ENCODE assay signal across 16 cellular contexts in genomic region chr9:128479262-128479661, GRCh38. TPM values are rescaled to one million over a fixed set of nuclear protein-coding genes. Genes with fewer than 3 reads are reported as not detected.
A peak's percentile ranks its signal among the peaks of the same experiment; 100 is the strongest.
DNase-seq lines count a peak whose midpoint lies in the region; TF ChIP-seq lines count a peak whose summit lies in the region.
"Had no signal": no experiment of that assay in that cellular context is flagged by ENCODE, and none has a peak within 500 bp of the region (broad histone marks: within the 10 kb centered on the region; RNA-seq: fewer than 3 reads in every experiment).

No MANE protein-coding gene starts in this region.

- H3K9me3 ChIP-seq in spleen, result no peaks in the 10 kb centered on the region
- H3K9me3 ChIP-seq: BE2C had no signal

- peak overlapping the region; percentile 10 for H3K27ac Mint-ChIP-seq in activated CD4-positive, alpha-beta T cell treated with anti-CD3 and anti-CD28 coated beads, Interleukin-2, amount 10 ng/mL, durations not matched to agents 7 days and 5 days
- H3K27ac Mint-ChIP-seq in activated CD4-positive, alpha-beta T cell treated with anti-CD3 and anti-CD28 coated beads, Interleukin-2, amount 10 ng/mL, durations not matched to agents 24 days and 14 days, result no peak overlapping the region
- H3K27ac Mint-ChIP-seq in brain, result peak overlapping the region in 3 of 5 experiments; percentile 7 to 19 (median 14)

- no peak overlapping the region for H3K4me3 ChIP-seq in spleen
- H3K4me3 ChIP-seq: PC-9 had no signal

- no peak for TF ChIP-seq CTCF in brain (conservative IDR thresholded peaks at IDR 0.05)
- no peak for TF ChIP-seq CTCF in spleen (IDR thresholded peaks at IDR 0.05 in 8 of 11, conservative IDR thresholded peaks at IDR 0.05 in 3 of 11)

- intact Hi-C loops in activated CD4-positive, alpha-beta T cell treated with anti-CD3 and anti-CD28 coated beads, Interleukin-2, amount 10 ng/mL, durations not matched to agents 24 days and 14 days (cut with micrococcal nuclease), result no loop called here
- intact Hi-C loops in spleen (cut with DNase I; ENCODE audit: low total_unique reads), result no loop called here

- POLR2A ChIA-PET in activated CD4-positive, alpha-beta T cell treated with anti-CD3 and anti-CD28 coated beads, Interleukin-2, amount 10 ng/mL, durations not matched to agents 7 days and 5 days (lab: Charles Lee), result no interaction called here

- H3K27me3 ChIP-seq in spleen (replicated peaks in 1 of 7), result no peaks in the 10 kb centered on the region
- H3K27me3 ChIP-seq: BE2C had no signal

- CTCF ChIA-PET in activated CD4-positive, alpha-beta T cell treated with anti-CD3 and anti-CD28 coated beads, Interleukin-2, amount 10 ng/mL, durations not matched to agents 7 days and 5 days (lab: Charles Lee), result no interaction called here

- peaks cover 0 to 100% (median 77%) of the 10 kb centered on the region in 6 donors for H3K36me3 ChIP-seq in spleen

- no peak for TF ChIP-seq POLR2A in spleen (IDR thresholded peaks at IDR 0.05)

- no peak overlapping the region for H3K4me3 Mint-ChIP-seq in activated CD4-positive, alpha-beta T cell treated with anti-CD3 and anti-CD28 coated beads, Interleukin-2, amount 10 ng/mL, durations not matched to agents 7 days and 5 days
- no peak overlapping the region for H3K4me3 Mint-ChIP-seq in activated CD4-positive, alpha-beta T cell treated with anti-CD3 and anti-CD28 coated beads, Interleukin-2, amount 10 ng/mL, durations not matched to agents 24 days and 14 days
- H3K4me3 Mint-ChIP-seq in brain, result no peak overlapping the region
- H3K4me3 Mint-ChIP-seq: CD4-positive, CD25-positive, alpha-beta regulatory T cell had no signal

- peaks cover 42% of the 10 kb centered on the region for H3K36me3 Mint-ChIP-seq in activated CD4-positive, alpha-beta T cell treated with anti-CD3 and anti-CD28 coated beads, Interleukin-2, amount 10 ng/mL, durations not matched to agents 7 days and 5 days (ENCODE audit: low read depth)
- H3K36me3 Mint-ChIP-seq in activated CD4-positive, alpha-beta T cell treated with anti-CD3 and anti-CD28 coated beads, Interleukin-2, amount 10 ng/mL, durations not matched to agents 24 days and 14 days (ENCODE audit: low read depth), result peaks cover 50% of the 10 kb centered on the region
- H3K36me3 Mint-ChIP-seq in brain, result peaks cover 72% of the 10 kb centered on the region

- no peaks in the 10 kb centered on the region for H3K9me3 Mint-ChIP-seq in activated CD4-positive, alpha-beta T cell treated with anti-CD3 and anti-CD28 coated beads, Interleukin-2, amount 10 ng/mL, durations not matched to agents 7 days and 5 days
- H3K9me3 Mint-ChIP-seq in activated CD4-positive, alpha-beta T cell treated with anti-CD3 and anti-CD28 coated beads, Interleukin-2, amount 10 ng/mL, durations not matched to agents 24 days and 14 days, result no peaks in the 10 kb centered on the region
- no peaks in the 10 kb centered on the region for H3K9me3 Mint-ChIP-seq in brain
- H3K9me3 Mint-ChIP-seq: CD4-positive, CD25-positive, alpha-beta regulatory T cell had no signal

- H3K4me1 ChIP-seq in spleen, result no peaks in the 10 kb centered on the region
- H3K4me1 ChIP-seq: BE2C had no signal

- H3K27me3 Mint-ChIP-seq in activated CD4-positive, alpha-beta T cell treated with anti-CD3 and anti-CD28 coated beads, Interleukin-2, amount 10 ng/mL, durations not matched to agents 7 days and 5 days, result no peaks in the 10 kb centered on the region
- no peaks in the 10 kb centered on the region for H3K27me3 Mint-ChIP-seq in activated CD4-positive, alpha-beta T cell treated with anti-CD3 and anti-CD28 coated beads, Interleukin-2, amount 10 ng/mL, durations not matched to agents 24 days and 14 days
- H3K27me3 Mint-ChIP-seq in brain, result no peaks in the 10 kb centered on the region
- H3K27me3 Mint-ChIP-seq: CD4-positive, CD25-positive, alpha-beta regulatory T cell had no signal

- 92 to 100% (median 97%) methylated on average over 1 of the region's 1 CpG for WGBS in spleen, 5 donors

- no peak for DNase-seq in activated CD4-positive, alpha-beta T cell treated with anti-CD3 and anti-CD28 coated beads, Interleukin-2, amount 10 ng/mL, durations not matched to agents 7 days and 5 days
- DNase-seq in activated CD4-positive, alpha-beta T cell treated with anti-CD3 and anti-CD28 coated beads, Interleukin-2, amount 10 ng/mL, durations not matched to agents 24 days and 14 days, result no peak
- peak; percentile 70 for DNase-seq in MV-4-11 (lab: John Stamatoyannopoulos, UW)
- DNase-seq in spleen, result peak; percentile 27
- DNase-seq in SW 1271 (lab: John Stamatoyannopoulos, UW), result no peak
- no peak for DNase-seq in stimulated activated CD4-positive, alpha-beta T cell treated with anti-CD3 and anti-CD28 coated beads, Interleukin-1b, Interleukin-23, amount 100 ng/mL, for 48 hours
- DNase-seq: BE2C; CD4-positive, CD25-positive, alpha-beta regulatory T cell; DMS153; GOT3; NCI-H1694 treated with DMSO at 0.1 percent for 48 hours; NCI-H524 treated with DMSO at 0.1 percent for 48 hours; PC-9; RPMI8226; SHP77 had no signal

- H3K4me1 Mint-ChIP-seq in activated CD4-positive, alpha-beta T cell treated with anti-CD3 and anti-CD28 coated beads, Interleukin-2, amount 10 ng/mL, durations not matched to agents 7 days and 5 days, result no peaks in the 10 kb centered on the region
- no peaks in the 10 kb centered on the region for H3K4me1 Mint-ChIP-seq in activated CD4-positive, alpha-beta T cell treated with anti-CD3 and anti-CD28 coated beads, Interleukin-2, amount 10 ng/mL, durations not matched to agents 24 days and 14 days
- H3K4me1 Mint-ChIP-seq in brain, result no peaks in the 10 kb centered on the region
- H3K4me1 Mint-ChIP-seq: CD4-positive, CD25-positive, alpha-beta regulatory T cell had no signal

- no peak overlapping the region for H3K27ac ChIP-seq in spleen
- H3K27ac ChIP-seq: PC-9 had no signal

RNA-seq across cellular contexts. Expression of gene ODF2, which starts 23.5 kb away (rescaled TPM):
- 10 to 100 TPM; 64.9 to 68.4 TPM for total RNA-seq in activated CD4-positive, alpha-beta T cell treated with anti-CD3 and anti-CD28 coated beads, Interleukin-2, amount 10 ng/mL, durations not matched to agents 7 days and 5 days
- 60.8 and 64.8 TPM in 2 replicates for total RNA-seq in activated CD4-positive, alpha-beta T cell treated with anti-CD3 and anti-CD28 coated beads, Interleukin-2, amount 10 ng/mL, durations not matched to agents 24 days and 14 days
- 74.2 TPM for polyA plus RNA-seq in brain (ENCODE audit: insufficient read depth, low read depth, low replicate concordance)
- 10 to 100 TPM; 25.4 to 37.5 (median 30.9) TPM for total RNA-seq in spleen
- 10 to 100 TPM; 13.4 to 16.5 (median 15.2) TPM for polyA plus RNA-seq in spleen

RNA-seq across cellular contexts. Expression of gene GLE1, which starts 25.3 kb away (rescaled TPM):
- 10 to 100 TPM; 47.3 to 49.6 TPM for total RNA-seq in activated CD4-positive, alpha-beta T cell treated with anti-CD3 and anti-CD28 coated beads, Interleukin-2, amount 10 ng/mL, durations not matched to agents 7 days and 5 days
- 53.3 and 54.1 TPM in 2 replicates for total RNA-seq in activated CD4-positive, alpha-beta T cell treated with anti-CD3 and anti-CD28 coated beads, Interleukin-2, amount 10 ng/mL, durations not matched to agents 24 days and 14 days
- polyA plus RNA-seq in brain (ENCODE audit: insufficient read depth, low read depth, low replicate concordance) (51.0 TPM), spleen (10 to 100 TPM; 14.3 to 15.1 (median 14.7) TPM)
- 10 to 100 TPM; 20.8 to 31.2 (median 25.8) TPM for total RNA-seq in spleen

RNA-seq across cellular contexts. Expression of gene CERCAM, which starts 58.6 kb away (rescaled TPM):
- total RNA-seq in activated CD4-positive, alpha-beta T cell treated with anti-CD3 and anti-CD28 coated beads, Interleukin-2, amount 10 ng/mL, durations not matched to agents 7 days and 5 days, result under 1 TPM; 0.17 to 0.37 TPM
- total RNA-seq in activated CD4-positive, alpha-beta T cell treated with anti-CD3 and anti-CD28 coated beads, Interleukin-2, amount 10 ng/mL, durations not matched to agents 24 days and 14 days, result 1.3 and 1.6 TPM in 2 replicates
- polyA plus RNA-seq in brain (ENCODE audit: insufficient read depth, low read depth, low replicate concordance), result 15.9 TPM
- total RNA-seq in spleen, result 10 to 100 TPM in 4 of 7 donors, 1 to 10 TPM in 3; 8.3 to 22.7 (median 10.0) TPM
- 1 to 10 TPM; 3.8 to 7.4 (median 5.0) TPM for polyA plus RNA-seq in spleen
- polyA plus RNA-seq: CD4-positive, CD25-positive, alpha-beta regulatory T cell had no signal

Comparison
In these comparisons a context has a peak if more than half of its experiments do, and no peak if none do; other contexts are left out.
1. DNase-seq: peak in MV-4-11 (single experiment) and spleen (single experiment); none in activated CD4-positive, alpha-beta T cell treated with anti-CD3 and anti-CD28 coated beads, Interleukin-2, amount 10 ng/mL, durations not matched to agents 7 days and 5 days (single experiment), activated CD4-positive, alpha-beta T cell treated with anti-CD3 and anti-CD28 coated beads, Interleukin-2, amount 10 ng/mL, durations not matched to agents 24 days and 14 days (single experiment), SW 1271 (0 of 2) and stimulated activated CD4-positive, alpha-beta T cell treated with anti-CD3 and anti-CD28 coated beads, Interleukin-1b, Interleukin-23, amount 100 ng/mL, for 48 hours (single experiment).